ENCODE assay signal across 31 cellular contexts in the genomic region with DNA sequence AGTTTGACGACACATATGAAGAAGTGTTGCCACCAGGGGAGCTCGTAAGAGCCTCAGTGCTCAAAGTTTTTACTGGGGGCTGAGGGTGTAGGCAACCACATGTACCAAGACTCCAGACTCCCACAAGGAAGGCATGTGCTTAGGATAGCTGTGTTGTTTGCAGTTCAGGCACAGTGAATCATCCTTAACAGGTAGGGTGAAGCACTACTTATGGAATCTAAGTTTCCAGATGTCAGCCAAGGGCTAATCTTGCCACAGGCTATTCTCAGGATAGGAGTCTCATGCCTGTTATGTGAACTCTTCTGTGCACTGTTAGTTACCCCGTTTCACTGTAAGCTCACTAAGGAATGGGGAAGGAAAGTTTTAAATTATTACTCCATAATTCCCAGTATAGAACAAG.
DNase-seq lines count a peak whose midpoint lies in the region; ATAC-seq, FAIRE-seq and TF ChIP-seq lines count a peak whose summit lies in the region.
"Had no signal": no experiment of that assay in that cellular context is flagged by ENCODE, and none has a peak within 500 bp of the region (broad histone marks: within the 10 kb centered on the region; RNA-seq: fewer than 3 reads in every experiment).

No MANE protein-coding gene starts in this region.

- no peak overlapping the region for H3K4me3 ChIP-seq in AG04450 (ENCODE audit: low read depth, low read length)
- no peak overlapping the region for H3K4me3 ChIP-seq in astrocyte of the spinal cord (ENCODE audit: low read depth, low read length)
- no peak overlapping the region for H3K4me3 ChIP-seq in sigmoid colon
- H3K4me3 ChIP-seq: A549, esophagus squamous epithelium had no signal

- no peak for TF ChIP-seq EP300 in sigmoid colon (IDR thresholded peaks at IDR 0.05)

- no peaks in the 10 kb centered on the region for H3K36me3 ChIP-seq in sigmoid colon
- H3K36me3 ChIP-seq: esophagus squamous epithelium had no signal

- intact Hi-C loops in sigmoid colon (cut with DNase I) = no loop called here

- H3K4me1 ChIP-seq in sigmoid colon = no peaks in the 10 kb centered on the region
- H3K4me1 ChIP-seq: esophagus squamous epithelium, parathyroid adenoma had no signal

- ATAC-seq in HG03460 (IDR thresholded peaks at IDR 0.05; ENCODE audit: unreplicated experiment) (no peak), HG02970 (IDR thresholded peaks at IDR 0.05; ENCODE audit: low FRiP score, unreplicated experiment) (no peak)
- ATAC-seq: A549; activated T-cell treated with anti-CD3 and anti-CD28 coated beads, Interleukin-2, amount 50 U/mL, for 4 hours; stimulated activated naive CD8-positive, alpha-beta T cell treated with anti-CD3 and anti-CD28 coated beads, Interleukin-15, Interleukin-2, amounts not matched to agents 100 U/mL and 50 U/mL, for 24 hours; WTC11 had no signal

- 81 to 84% methylated on average over 3 of the region's 3 CpGs for WGBS in sigmoid colon, 2 donors

- H3K9me3 ChIP-seq in AG04450 (ENCODE audit: control insufficient read depth, insufficient read depth, low read length) (no peaks in the 10 kb centered on the region), sigmoid colon (no peaks in the 10 kb centered on the region)
- H3K9me3 ChIP-seq: A549, esophagus squamous epithelium had no signal

- CTCF ChIA-PET in AG04450 (lab: Charles Lee) = interaction anchor here (1.6 kb wide), 1 partner anchor 16 kb away, joined by 7 read pairs; no protein-coding TSS in a partner anchor

- peak; percentile 46 for DNase-seq in AG04450 (ENCODE audit: low read depth, low spot score)
- no peak for DNase-seq in HTR-8/SVneo (ENCODE audit: insufficient read length, low spot score)
- DNase-seq in astrocyte of the spinal cord (ENCODE audit: low read depth, low spot score) = peak; percentile 25
- DNase-seq in glomerular visceral epithelial cell (ENCODE audit: extremely low spot score) = peak; percentile 12
- DNase-seq in sigmoid colon = no peak
- DNase-seq in stimulated activated CD8-positive, alpha-beta memory T cell treated with anti-CD3 and anti-CD28 coated beads, Interleukin-4, amount 100 ng/mL, for 48 hours = no peak
- DNase-seq: activated CD4-positive, alpha-beta T cell treated with anti-CD3 and anti-CD28 coated beads, Interleukin-2, amount 50 U/mL, for 1 hour; activated T-cell treated with anti-CD3 and anti-CD28 coated beads, Interleukin-2, amount 50 U/mL, for 4 hours; AML-193; CD4-positive, alpha-beta memory T cell; dermis blood vessel endothelial cell; endodermal cell; esophagus squamous epithelium; hippocampal formation; mesendoderm; NCI-H1048; NCI-H2107; NCI-H446; NCI-H774; retina; RPMI8226; small intestine; stimulated activated CD4-positive, alpha-beta T cell treated with anti-CD3 and anti-CD28 coated beads, Interleukin-1b, Interleukin-23, amount 100 ng/mL, for 48 hours; stimulated activated naive CD8-positive, alpha-beta T cell treated with anti-CD3 and anti-CD28 coated beads, Interleukin-15, Interleukin-2, amounts not matched to agents 100 U/mL and 50 U/mL, for 24 hours had no signal

- FAIRE-seq in HTR-8/SVneo (lab: Jason Lieb, UNC) = peak; percentile 13
- FAIRE-seq: A549, GM18507, H54, small intestine had no signal

- in situ Hi-C loops in astrocyte of the spinal cord (cut with HindIII; ENCODE audit: low sequenced_read_pairs) = no loop called here

- TF ChIP-seq CTCF in AG04450 (IDR thresholded peaks at IDR 0.05; ENCODE audit: low read depth, low read length) (no peak), astrocyte of the spinal cord (IDR thresholded peaks at IDR 0.05; ENCODE audit: low read depth, low read length) (no peak), sigmoid colon (IDR thresholded peaks at IDR 0.05) (no peak)

- H3K27ac ChIP-seq in AG04450 (ENCODE audit: low read depth, low read length) (peak overlapping the region; percentile 42), sigmoid colon (no peak overlapping the region)
- H3K27ac ChIP-seq: A549, esophagus squamous epithelium, parathyroid adenoma had no signal

- POLR2A ChIA-PET in AG04450 (lab: Yijun Ruan, JAX) = no interaction called here

- H3K27me3 ChIP-seq in AG04450 (ENCODE audit: control insufficient read depth, insufficient read depth, low read length) = no peaks in the 10 kb centered on the region
- no peaks in the 10 kb centered on the region for H3K27me3 ChIP-seq in sigmoid colon
- H3K27me3 ChIP-seq: esophagus squamous epithelium had no signal

- TF ChIP-seq POLR2A in sigmoid colon (IDR thresholded peaks at IDR 0.05) = no peak

Comparison
In these comparisons a context has a peak if more than half of its experiments do, and no peak if none do; other contexts are left out.
1. DNase-seq: peak in AG04450 (single experiment), astrocyte of the spinal cord (single experiment) and glomerular visceral epithelial cell (single experiment); none in HTR-8/SVneo (single experiment), sigmoid colon (single experiment) and stimulated activated CD8-positive, alpha-beta memory T cell treated with anti-CD3 and anti-CD28 coated beads, Interleukin-4, amount 100 ng/mL, for 48 hours (single experiment).